17 cellular contexts compared by ENCODE assay signal in genomic region chr3:152230367-152230766, GRCh38.
"Had no signal": no experiment of that assay in that cellular context is flagged by ENCODE, and none has a peak within 500 bp of the region (broad histone marks: within the 10 kb centered on the region; RNA-seq: fewer than 3 reads in every experiment).

No MANE protein-coding gene starts in this region.

- H3K9me3 ChIP-seq: adrenal gland, breast epithelium, gastrocnemius medialis, ovary, spleen, tibial artery had no signal

- H3K36me3 ChIP-seq: adrenal gland, breast epithelium, gastrocnemius medialis, ovary, spleen, tibial artery had no signal

- H3K9me3 Mint-ChIP-seq: neural crest cell; stimulated activated naive B cell treated with anti-CD40 and anti-IgM and Interleukin-4, amounts not matched to agents 10 μg/mL and 1 μg/mL and 100 μg/mL, for 72 hours had no signal

- H3K27me3 ChIP-seq: adrenal gland, breast epithelium, gastrocnemius medialis, ovary, spleen, tibial artery had no signal

- ATAC-seq: esophagus mucosa; stimulated activated naive B cell treated with anti-CD40 and anti-IgM and Interleukin-4, amounts not matched to agents 10 μg/mL and 1 μg/mL and 100 μg/mL, for 72 hours had no signal

- H3K4me3 Mint-ChIP-seq: neural crest cell; stimulated activated naive B cell treated with anti-CD40 and anti-IgM and Interleukin-4, amounts not matched to agents 10 μg/mL and 1 μg/mL and 100 μg/mL, for 72 hours; T-helper 2 cell treated with Interferon-gamma antibody and Interleukin-4, amounts not matched to agents 5 μg/mL and 100 μg/mL, for 36 hours had no signal

- H3K27ac Mint-ChIP-seq: stimulated activated naive B cell treated with anti-CD40 and anti-IgM and Interleukin-4, amounts not matched to agents 10 μg/mL and 1 μg/mL and 100 μg/mL, for 72 hours; T-helper 2 cell treated with Interferon-gamma antibody and Interleukin-4, amounts not matched to agents 5 μg/mL and 100 μg/mL, for 36 hours had no signal

- H3K27ac ChIP-seq: adrenal gland, breast epithelium, gastrocnemius medialis, ovary, spleen, tibial artery had no signal

- H3K27me3 Mint-ChIP-seq: stimulated activated naive B cell treated with anti-CD40 and anti-IgM and Interleukin-4, amounts not matched to agents 10 μg/mL and 1 μg/mL and 100 μg/mL, for 72 hours had no signal

- H3K4me1 ChIP-seq: adrenal gland, breast epithelium, gastrocnemius medialis had no signal

- DNase-seq: activated CD8-positive, alpha-beta memory T cell treated with anti-CD3 and anti-CD28 coated beads, Interleukin-2, amount 50 U/mL, for 4 hours; activated gamma-delta T cell; activated T-cell treated with anti-CD3 and anti-CD28 coated beads, Interleukin-2, amount 50 U/mL, for 48 hours; adrenal gland; cerebellar nuclear complex; effector CD4-positive, alpha-beta T cell; gastrocnemius medialis; kidney; mammary epithelial cell; ovary; spleen; stimulated activated naive B cell treated with anti-CD40 and anti-IgM and Interleukin-4, amounts not matched to agents 10 μg/mL and 1 μg/mL and 100 μg/mL, for 72 hours; tibial artery had no signal

- H3K36me3 Mint-ChIP-seq: stimulated activated naive B cell treated with anti-CD40 and anti-IgM and Interleukin-4, amounts not matched to agents 10 μg/mL and 1 μg/mL and 100 μg/mL, for 72 hours had no signal

- H3K4me3 ChIP-seq: adrenal gland, breast epithelium, gastrocnemius medialis, ovary, spleen, tibial artery had no signal
